ENCODE assay signal across 12 cellular contexts in the genomic region with DNA sequence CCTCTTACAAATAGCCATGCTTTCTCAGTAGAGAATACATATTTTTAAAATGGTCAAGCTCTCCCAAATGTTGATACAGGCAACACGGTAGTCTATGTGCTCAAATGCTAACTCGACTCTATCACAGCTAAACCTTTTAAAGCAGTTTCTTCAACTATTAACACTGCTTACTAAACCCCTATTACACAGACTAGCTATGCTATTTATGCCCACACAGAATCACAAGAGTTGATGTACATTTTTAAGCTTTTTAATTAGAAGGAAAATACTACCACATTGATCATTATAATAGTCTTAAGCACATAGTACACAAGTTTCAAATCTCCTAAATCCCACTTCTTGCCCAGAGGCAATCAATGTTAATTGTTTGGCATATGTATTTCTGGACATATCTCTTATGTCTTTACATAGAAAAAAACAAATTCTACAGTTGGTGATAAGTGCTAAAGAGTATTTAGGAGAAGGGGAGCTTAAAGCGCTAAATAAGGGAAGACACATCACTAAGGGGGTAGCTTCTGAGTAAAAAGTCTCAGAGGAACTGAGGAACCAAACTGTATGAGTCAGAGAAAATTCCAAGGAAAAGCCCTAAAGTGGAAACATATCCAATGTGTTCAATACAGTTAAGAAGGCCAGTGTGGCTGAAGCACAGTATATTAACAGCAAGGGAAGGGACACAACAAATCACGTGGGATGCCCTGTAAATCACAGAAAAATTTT. TPM values are rescaled to one million over a fixed set of nuclear protein-coding genes. Genes with fewer than 3 reads are reported as not detected.
DNase-seq lines count a peak whose midpoint lies in the region; ATAC-seq and TF ChIP-seq lines count a peak whose summit lies in the region.
"Had no signal": no experiment of that assay in that cellular context is flagged by ENCODE, and none has a peak within 500 bp of the region (broad histone marks: within the 10 kb centered on the region; RNA-seq: fewer than 3 reads in every experiment).

No MANE protein-coding gene starts in this region.

- no peak overlapping the region for H2AFZ ChIP-seq in H9 (ENCODE audit: low read length)

- no peak overlapping the region for H2AK5ac ChIP-seq in H9 (ENCODE audit: insufficient read length, low read length)

- H3K27ac ChIP-seq in CD4-positive, CD25-positive, alpha-beta regulatory T cell (ENCODE audit: insufficient read depth, low read length, poor library complexity, severe bottlenecking): peak overlapping the region; percentile 11
- no peak overlapping the region for H3K27ac ChIP-seq in H9 (ENCODE audit: insufficient read length, low read depth, low read length)
- no peak overlapping the region for H3K27ac ChIP-seq in naive thymus-derived CD4-positive, alpha-beta T cell (ENCODE audit: low read depth, low read length)

- no peaks in the 10 kb centered on the region for H3K27me3 ChIP-seq in CD4-positive, CD25-positive, alpha-beta regulatory T cell (ENCODE audit: control insufficient read depth, insufficient read depth, low read length)
- H3K27me3 ChIP-seq in H9 (ENCODE audit: insufficient read depth, low read length): no peaks in the 10 kb centered on the region
- no peaks in the 10 kb centered on the region for H3K27me3 ChIP-seq in naive thymus-derived CD4-positive, alpha-beta T cell (ENCODE audit: control insufficient read depth in 2 of 2, insufficient read depth in 2 of 2, low read length in 2 of 2)

- H3K27ac Mint-ChIP-seq in CD4-positive, CD25-positive, alpha-beta regulatory T cell: peak overlapping the region in 2 of 3 donors; percentile 49 to 54
- peak overlapping the region in 2 of 3 experiments; percentile 66 to 95; a peak in 4 of 7 replicates for H3K27ac Mint-ChIP-seq in H9
- peak overlapping the region; percentile 90 for H3K27ac Mint-ChIP-seq in activated naive CD8-positive, alpha-beta T cell treated with anti-CD3 and anti-CD28 coated beads, Interleukin-2, amount 50 U/mL, for 24 hours
- peak overlapping the region in 8 of 9 donors; percentile 5 to 81 (median 56) for H3K27ac Mint-ChIP-seq in naive thymus-derived CD4-positive, alpha-beta T cell
- H3K27ac Mint-ChIP-seq: T-helper 2 cell treated with Interferon-gamma antibody and Interleukin-4, amounts not matched to agents 5 μg/mL and 100 μg/mL, for 36 hours had no signal

- no peak overlapping the region for H2BK20ac ChIP-seq in H9 (ENCODE audit: low read depth, low read length, poor library complexity, severe bottlenecking)

- intact Hi-C loops in naive thymus-derived CD4-positive, alpha-beta T cell (cut with micrococcal nuclease): loop anchor here in 1 of 2 donors (2.0 kb wide), 1 partner anchor 15 kb away; no protein-coding TSS in a partner anchor

- no peak for TF ChIP-seq CTCF in H9 (conservative IDR thresholded peaks at IDR 0.05)

- no peak overlapping the region for H3K18ac ChIP-seq in H9 (ENCODE audit: insufficient read length, low read depth, low read length)

- no peaks in the 10 kb centered on the region for H3K27me3 Mint-ChIP-seq in CD4-positive, CD25-positive, alpha-beta regulatory T cell
- no peaks in the 10 kb centered on the region; the same call in 1 of the 2 replicates for H3K27me3 Mint-ChIP-seq in H9 (ENCODE audit: low read depth)
- no peaks in the 10 kb centered on the region for H3K27me3 Mint-ChIP-seq in activated naive CD8-positive, alpha-beta T cell treated with anti-CD3 and anti-CD28 coated beads, Interleukin-2, amount 50 U/mL, for 24 hours
- H3K27me3 Mint-ChIP-seq in naive thymus-derived CD4-positive, alpha-beta T cell: no peaks in the 10 kb centered on the region

- H3K56ac ChIP-seq in H9 (ENCODE audit: insufficient read length, low read depth, low read length): no peak overlapping the region

- H3T11ph ChIP-seq in H9 (ENCODE audit: low read length): no peak overlapping the region

- H3K9me3 Mint-ChIP-seq in CD4-positive, CD25-positive, alpha-beta regulatory T cell: no peaks in the 10 kb centered on the region
- H3K9me3 Mint-ChIP-seq in H9: no peaks in the 10 kb centered on the region
- H3K9me3 Mint-ChIP-seq in activated naive CD8-positive, alpha-beta T cell treated with anti-CD3 and anti-CD28 coated beads, Interleukin-2, amount 50 U/mL, for 24 hours: no peaks in the 10 kb centered on the region
- H3K9me3 Mint-ChIP-seq in naive thymus-derived CD4-positive, alpha-beta T cell: peaks cover 0 to 2% (median 0%) of the 10 kb centered on the region in 11 donors
- H3K9me3 Mint-ChIP-seq: T-helper 2 cell treated with Interferon-gamma antibody and Interleukin-4, amounts not matched to agents 5 μg/mL and 100 μg/mL, for 36 hours had no signal

- H3K4me2 ChIP-seq in H9 (ENCODE audit: insufficient read depth, insufficient read length, low read length): no peak overlapping the region

- no peak overlapping the region for H2BK120ac ChIP-seq in H9 (ENCODE audit: low read depth, low read length, poor library complexity, severe bottlenecking)

- no peaks in the 10 kb centered on the region for H3K79me1 ChIP-seq in H9 (ENCODE audit: insufficient read depth, low read depth, low read length, poor library complexity, severe bottlenecking)

- CTCF ChIA-PET in naive thymus-derived CD4-positive, alpha-beta T cell (lab: Charles Lee): interaction anchor here (0.6 to 1.1 kb wide), 2 partner anchors 13 to 124 kb away, joined by 3 to 5 read pairs; no protein-coding TSS in a partner anchor

- no peak overlapping the region for H4K91ac ChIP-seq in H9 (ENCODE audit: insufficient read length, low read depth, low read length)

- peaks cover 3% of the 10 kb centered on the region for H3K23me2 ChIP-seq in H9 (ENCODE audit: insufficient read length, low read depth, low read length, poor library complexity, severe bottlenecking)

- peak overlapping the region; percentile 78 for H3K4me3 ChIP-seq in CD4-positive, CD25-positive, alpha-beta regulatory T cell (ENCODE audit: low read depth, low read length)
- no peak overlapping the region for H3K4me3 ChIP-seq in naive thymus-derived CD4-positive, alpha-beta T cell (ENCODE audit: low read length)

- no peak overlapping the region for H4K8ac ChIP-seq in H9 (replicated peaks; ENCODE audit: insufficient read length, low read depth, low read length)

- no peak overlapping the region for H3K4ac ChIP-seq in H9 (ENCODE audit: low read depth, low read length)

- no peak for ATAC-seq in CD4-positive, CD25-positive, alpha-beta regulatory T cell (ENCODE audit: low read depth in 2 of 2)
- ATAC-seq in activated naive CD8-positive, alpha-beta T cell treated with anti-CD3 and anti-CD28 coated beads, Interleukin-2, amount 50 U/mL, for 24 hours: no peak
- no peak for ATAC-seq in naive thymus-derived CD4-positive, alpha-beta T cell
- ATAC-seq in GM18861 (IDR thresholded peaks at IDR 0.05; ENCODE audit: unreplicated experiment): no peak
- ATAC-seq in HG02973 (IDR thresholded peaks at IDR 0.05; ENCODE audit: unreplicated experiment): no peak

- H3K79me2 ChIP-seq in H9 (ENCODE audit: insufficient read depth, low read length): peaks cover 84% of the 10 kb centered on the region

- peaks cover 76% of the 10 kb centered on the region for H3K4me1 ChIP-seq in CD4-positive, CD25-positive, alpha-beta regulatory T cell (ENCODE audit: control insufficient read depth, insufficient read depth, low read length, poor library complexity, severe bottlenecking)
- H3K4me1 ChIP-seq in H9 (ENCODE audit: insufficient read depth, low read length): no peaks in the 10 kb centered on the region; the same call in 1 of the 2 replicates
- H3K4me1 ChIP-seq in naive thymus-derived CD4-positive, alpha-beta T cell (ENCODE audit: control insufficient read depth in 2 of 2, insufficient read depth in 2 of 2, low read length in 2 of 2): peaks cover 41 to 59% of the 10 kb centered on the region in 2 donors

- H3K9ac ChIP-seq in H9 (ENCODE audit: extremely low read depth, insufficient read length, low read length): no peak overlapping the region

- no peak overlapping the region for H4K5ac ChIP-seq in H9 (ENCODE audit: insufficient read length, low read depth, low read length)

- H3K14ac ChIP-seq in H9 (ENCODE audit: insufficient read depth, low read length): no peak overlapping the region

- no CpG with 5 or more reads among the region's 4 CpGs for WGBS in H9 (ENCODE audit: extremely low coverage, insufficient read length, low lambda C conversion rate)

- H3K9me3 ChIP-seq in CD4-positive, CD25-positive, alpha-beta regulatory T cell (ENCODE audit: control insufficient read depth in 2 of 2, low read length in 2 of 2): no peaks in the 10 kb centered on the region
- H3K9me3 ChIP-seq in H9 (ENCODE audit: control insufficient read depth, low read depth, low read length): no peaks in the 10 kb centered on the region
- no peaks in the 10 kb centered on the region for H3K9me3 ChIP-seq in naive thymus-derived CD4-positive, alpha-beta T cell (ENCODE audit: control insufficient read depth in 2 of 3, low read length in 3 of 3)

- H3K4me1 Mint-ChIP-seq in CD4-positive, CD25-positive, alpha-beta regulatory T cell: peaks cover 47 to 88% (median 63%) of the 10 kb centered on the region in 4 donors
- peaks cover 31 to 43% of the 10 kb centered on the region in 2 experiments for H3K4me1 Mint-ChIP-seq in H9
- peaks cover 79% of the 10 kb centered on the region for H3K4me1 Mint-ChIP-seq in activated naive CD8-positive, alpha-beta T cell treated with anti-CD3 and anti-CD28 coated beads, Interleukin-2, amount 50 U/mL, for 24 hours
- H3K4me1 Mint-ChIP-seq in naive thymus-derived CD4-positive, alpha-beta T cell: peaks cover 46 to 84% (median 65%) of the 10 kb centered on the region in 7 donors

- POLR2A ChIA-PET in naive thymus-derived CD4-positive, alpha-beta T cell (lab: Charles Lee): interaction anchor here (0.6 to 5.1 kb wide), 7 partner anchors 10 to 786 kb away, joined by 3 to 75 read pairs (median 8); no protein-coding TSS in a partner anchor

- DNase-seq in CD4-positive, CD25-positive, alpha-beta regulatory T cell: no peak
- no peak for DNase-seq in H9
- no peak for DNase-seq in activated naive CD8-positive, alpha-beta T cell treated with anti-CD3 and anti-CD28 coated beads, Interleukin-2, amount 50 U/mL, for 24 hours
- DNase-seq in naive thymus-derived CD4-positive, alpha-beta T cell: no peak
- no peak for DNase-seq in NCI-H2029 treated with DMSO at 0.1 percent for 48 hours (lab: John Stamatoyannopoulos, UW)
- DNase-seq in stimulated activated CD4-positive, alpha-beta T cell treated with anti-CD3 and anti-CD28 coated beads, Interleukin-4, amount 100 ng/mL, for 1 hour: no peak
- DNase-seq: KBM-7; NCI-H748 treated with DMSO at 0.1 percent for 48 hours; stimulated activated CD4-positive, alpha-beta T cell treated with anti-CD3 and anti-CD28 coated beads, Interleukin-12 subunit alpha, Interleukin-12 subunit beta, amount 100 ng/mL, for 4 hours had no signal

- H2BK5ac ChIP-seq in H9 (ENCODE audit: insufficient read length, low read length): no peak overlapping the region

- peaks cover 46% of the 10 kb centered on the region for H3K36me3 Mint-ChIP-seq in CD4-positive, CD25-positive, alpha-beta regulatory T cell
- peaks cover 62 to 93% (median 79%) of the 10 kb centered on the region in 3 experiments for H3K36me3 Mint-ChIP-seq in H9 (ENCODE audit: insufficient read depth in 1 of 3, low read depth in 3 of 3)
- peaks cover 81% of the 10 kb centered on the region for H3K36me3 Mint-ChIP-seq in activated naive CD8-positive, alpha-beta T cell treated with anti-CD3 and anti-CD28 coated beads, Interleukin-2, amount 50 U/mL, for 24 hours (ENCODE audit: low read depth)
- H3K36me3 Mint-ChIP-seq in naive thymus-derived CD4-positive, alpha-beta T cell: peaks cover 4 to 53% (median 44%) of the 10 kb centered on the region in 5 donors

- H2BK12ac ChIP-seq in H9 (ENCODE audit: insufficient read length, low read depth, low read length): no peak overlapping the region

- peak overlapping the region; percentile 38 to 89 (median 79) for H3K4me3 Mint-ChIP-seq in CD4-positive, CD25-positive, alpha-beta regulatory T cell
- peak overlapping the region in 1 of 2 experiments; percentile 3; a peak in 2 of 5 replicates for H3K4me3 Mint-ChIP-seq in H9
- H3K4me3 Mint-ChIP-seq in activated naive CD8-positive, alpha-beta T cell treated with anti-CD3 and anti-CD28 coated beads, Interleukin-2, amount 50 U/mL, for 24 hours: peak overlapping the region; percentile 45
- peak overlapping the region in 9 of 10 donors; percentile 32 to 68 (median 54) for H3K4me3 Mint-ChIP-seq in naive thymus-derived CD4-positive, alpha-beta T cell
- H3K4me3 Mint-ChIP-seq: T-helper 2 cell treated with Interferon-gamma antibody and Interleukin-4, amounts not matched to agents 5 μg/mL and 100 μg/mL, for 36 hours had no signal

- H3K23ac ChIP-seq in H9 (ENCODE audit: insufficient read length, low read depth, low read length): no peak overlapping the region

- H4K20me1 ChIP-seq in H9 (ENCODE audit: control insufficient read depth, insufficient read depth, insufficient read length): no peaks in the 10 kb centered on the region

- H2BK15ac ChIP-seq in H9 (ENCODE audit: low read depth, low read length): no peak overlapping the region

- peaks cover 75% of the 10 kb centered on the region for H3K36me3 ChIP-seq in CD4-positive, CD25-positive, alpha-beta regulatory T cell (ENCODE audit: control insufficient read depth, insufficient read depth, low read length)
- H3K36me3 ChIP-seq in naive thymus-derived CD4-positive, alpha-beta T cell (ENCODE audit: control insufficient read depth in 2 of 3, insufficient read depth in 3 of 3, low read length in 3 of 3): peaks cover 11 to 52% (median 15%) of the 10 kb centered on the region in 3 experiments

RNA-seq across cellular contexts. Expression of a gene that starts 13.7 kb away (rescaled TPM):
- total RNA-seq in CD4-positive, CD25-positive, alpha-beta regulatory T cell: 582 TPM
- polyA plus RNA-seq in CD4-positive, CD25-positive, alpha-beta regulatory T cell: 100 to 1,000 TPM; 752 to 840 (median 794) TPM
- total RNA-seq in H9 (2021): 1,044 and 1,062 TPM in 2 replicates
- 100 to 1,000 TPM; 469 to 687 (median 532) TPM for total RNA-seq in naive thymus-derived CD4-positive, alpha-beta T cell
- polyA plus RNA-seq in naive thymus-derived CD4-positive, alpha-beta T cell: 100 to 1,000 TPM; 842 to 895 TPM

RNA-seq across cellular contexts. Expression of a gene that starts 24.3 kb away (rescaled TPM):
- not detected for total RNA-seq in CD4-positive, CD25-positive, alpha-beta regulatory T cell
- polyA plus RNA-seq in CD4-positive, CD25-positive, alpha-beta regulatory T cell: under 1 TPM in 1 of 4 donors, not detected in 3; 0.10 TPM
- 0.07 and 0.59 TPM in 2 replicates for total RNA-seq in H9 (2021)
- total RNA-seq in naive thymus-derived CD4-positive, alpha-beta T cell: 1 to 10 TPM in 1 of 5 experiments, under 1 TPM in 1, not detected in 3; 0.24 to 1.5 TPM
- not detected for polyA plus RNA-seq in naive thymus-derived CD4-positive, alpha-beta T cell
